Comparison of ENCODE assay signal across 9 cellular contexts in the genomic region with DNA sequence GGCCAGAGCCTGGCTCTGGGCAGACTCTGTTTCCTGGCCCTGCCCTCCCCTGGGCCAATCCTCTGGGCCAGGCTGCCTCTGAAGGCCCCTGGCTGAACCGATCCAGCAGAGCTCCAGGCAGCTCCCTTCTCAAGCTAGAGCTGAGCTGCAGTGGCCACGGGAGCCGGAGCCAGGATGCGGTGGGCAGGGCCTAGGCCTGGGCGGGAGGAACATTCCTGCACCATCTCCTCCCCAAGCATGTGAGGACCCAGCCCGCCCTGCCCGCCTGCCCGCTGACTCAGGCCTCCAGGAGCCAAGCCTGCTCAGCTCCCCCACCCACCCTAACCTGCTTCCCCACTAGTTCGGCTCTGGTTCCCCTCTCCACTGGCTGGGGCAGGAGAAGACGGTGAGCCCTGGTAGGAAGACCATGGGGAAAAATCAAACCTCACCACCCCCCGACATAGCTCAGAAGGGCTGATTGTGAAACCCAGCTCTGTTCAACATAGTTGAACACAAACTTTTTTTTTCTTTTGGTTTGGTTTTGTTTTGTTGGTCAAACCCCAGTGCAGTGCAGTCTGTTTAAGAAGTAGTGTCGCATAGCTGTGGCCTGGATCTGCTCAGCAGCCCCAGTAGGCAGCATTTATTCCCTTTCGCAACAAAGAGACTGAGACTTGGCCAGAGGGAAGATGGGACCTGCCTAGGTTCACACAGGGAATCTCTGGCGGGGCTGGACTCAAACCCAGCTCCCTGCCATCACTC. TPM values are rescaled to one million over a fixed set of nuclear protein-coding genes. Genes with fewer than 3 reads are reported as not detected.
DNase-seq lines count a peak whose midpoint lies in the region; ATAC-seq and TF ChIP-seq lines count a peak whose summit lies in the region.
"Had no signal": no experiment of that assay in that cellular context is flagged by ENCODE, and none has a peak within 500 bp of the region (broad histone marks: within the 10 kb centered on the region; RNA-seq: fewer than 3 reads in every experiment).

No MANE protein-coding gene starts in this region.

- H2AFZ ChIP-seq in H9 (ENCODE audit: low read length), result no peak overlapping the region

- no peak overlapping the region for H2BK120ac ChIP-seq in H9 (ENCODE audit: low read depth, low read length, poor library complexity, severe bottlenecking)

- 0 out of 2 replicates have a peak, but pooled peaks cover 2% of the 10 kb centered on the region for H3K4me1 ChIP-seq in H9 (ENCODE audit: insufficient read depth, low read length)

- intact Hi-C loops in MCF 10A (cut with micrococcal nuclease), result no loop called here

- H3K9ac ChIP-seq in H9 (ENCODE audit: extremely low read depth, insufficient read length, low read length), result no peak overlapping the region

- no peak overlapping the region for H3K56ac ChIP-seq in H9 (ENCODE audit: insufficient read length, low read depth, low read length)

- no peaks in the 10 kb centered on the region for H3K79me2 ChIP-seq in H9 (ENCODE audit: insufficient read depth, low read length)

- H2BK5ac ChIP-seq in H9 (ENCODE audit: insufficient read length, low read length), result no peak overlapping the region

- H3K23ac ChIP-seq in H9 (ENCODE audit: insufficient read length, low read depth, low read length), result no peak overlapping the region

- H3K36me3 Mint-ChIP-seq in H9 (ENCODE audit: insufficient read depth in 1 of 3, low read depth in 3 of 3), result peaks cover 17 to 32% (median 26%) of the 10 kb centered on the region in 3 experiments
- H3K36me3 Mint-ChIP-seq in MCF 10A (ENCODE audit: insufficient read depth, unreplicated experiment), result peaks cover 6% of the 10 kb centered on the region

- no peak overlapping the region for H3K14ac ChIP-seq in H9 (ENCODE audit: insufficient read depth, low read length)

- no peak for TF ChIP-seq CTCF in H9 (conservative IDR thresholded peaks at IDR 0.05)
- no peak for TF ChIP-seq CTCF in MCF 10A (IDR thresholded peaks at IDR 0.05; ENCODE audit: unreplicated experiment)

- H2BK15ac ChIP-seq in H9 (ENCODE audit: low read depth, low read length), result no peak overlapping the region

- WGBS in H9 (ENCODE audit: extremely low coverage, insufficient read length, low lambda C conversion rate), result no CpG with 5 or more reads among the region's 14 CpGs

- H3K27ac Mint-ChIP-seq in H9 (peak overlapping the region; percentile 58 to 91 (median 82); a peak in 4 of 7 replicates), MCF 10A (ENCODE audit: low read depth, unreplicated experiment) (peak overlapping the region; percentile 97)
- H3K27ac Mint-ChIP-seq: stimulated activated naive CD8-positive, alpha-beta T cell treated with anti-CD3 and anti-CD28 coated beads, Interleukin-15, Interleukin-2, amounts not matched to agents 100 ng/mL and 50 ng/mL, for 24 hours had no signal

- H3K18ac ChIP-seq in H9 (ENCODE audit: insufficient read length, low read depth, low read length), result no peak overlapping the region

- no peak overlapping the region for H3K4me2 ChIP-seq in H9 (ENCODE audit: insufficient read depth, insufficient read length, low read length)

- no peaks in the 10 kb centered on the region for H3K79me1 ChIP-seq in H9 (ENCODE audit: insufficient read depth, low read depth, low read length, poor library complexity, severe bottlenecking)

- no peak overlapping the region for H4K91ac ChIP-seq in H9 (ENCODE audit: insufficient read length, low read depth, low read length)

- no peak overlapping the region for H3K4ac ChIP-seq in H9 (ENCODE audit: low read depth, low read length)

- no peaks in the 10 kb centered on the region for H4K20me1 ChIP-seq in H9 (ENCODE audit: control insufficient read depth, insufficient read depth, insufficient read length)

- H3K23me2 ChIP-seq in H9 (ENCODE audit: insufficient read length, low read depth, low read length, poor library complexity, severe bottlenecking), result no peaks in the 10 kb centered on the region

- no peak for ATAC-seq in HG02973 (IDR thresholded peaks at IDR 0.05; ENCODE audit: unreplicated experiment)
- ATAC-seq in GM19023 (IDR thresholded peaks at IDR 0.05; ENCODE audit: unreplicated experiment), result no peak

- CTCF ChIA-PET in MCF 10A (lab: Yijun Ruan, JAX), result interaction anchor here (0.6 to 2.2 kb wide), 6 partner anchors 10 to 213 kb away, joined by 3 to 9 read pairs (median 4); a partner anchor contains a TSS

- no peaks in the 10 kb centered on the region for H3K9me3 Mint-ChIP-seq in H9
- peaks cover 7% of the 10 kb centered on the region for H3K9me3 Mint-ChIP-seq in MCF 10A (ENCODE audit: unreplicated experiment)
- H3K9me3 Mint-ChIP-seq: stimulated activated naive CD8-positive, alpha-beta T cell treated with anti-CD3 and anti-CD28 coated beads, Interleukin-15, Interleukin-2, amounts not matched to agents 100 ng/mL and 50 ng/mL, for 24 hours had no signal

- H3K9me3 ChIP-seq in H9 (ENCODE audit: control insufficient read depth, low read depth, low read length), result no peaks in the 10 kb centered on the region

- no peak overlapping the region for H3K27ac ChIP-seq in H9 (ENCODE audit: insufficient read length, low read depth, low read length)

- H3K27me3 Mint-ChIP-seq in H9 (ENCODE audit: low read depth) (no peaks in the 10 kb centered on the region), MCF 10A (ENCODE audit: insufficient read depth, unreplicated experiment) (no peaks in the 10 kb centered on the region)
- H3K27me3 Mint-ChIP-seq: stimulated activated naive CD8-positive, alpha-beta T cell treated with anti-CD3 and anti-CD28 coated beads, Interleukin-15, Interleukin-2, amounts not matched to agents 100 ng/mL and 50 ng/mL, for 24 hours had no signal

- no peak overlapping the region for H4K5ac ChIP-seq in H9 (ENCODE audit: insufficient read length, low read depth, low read length)

- H2BK12ac ChIP-seq in H9 (ENCODE audit: insufficient read length, low read depth, low read length), result no peak overlapping the region

- H2AK5ac ChIP-seq in H9 (ENCODE audit: insufficient read length, low read length), result no peak overlapping the region

- no peaks in the 10 kb centered on the region for H3K27me3 ChIP-seq in H9 (ENCODE audit: insufficient read depth, low read length)

- H3K4me1 Mint-ChIP-seq in H9, result peaks cover 0 to 8% of the 10 kb centered on the region in 2 experiments; a peak in 1 of 4 replicates
- peaks cover 47% of the 10 kb centered on the region for H3K4me1 Mint-ChIP-seq in MCF 10A (ENCODE audit: insufficient read depth, unreplicated experiment)

- H4K8ac ChIP-seq in H9 (replicated peaks; ENCODE audit: insufficient read length, low read depth, low read length), result no peak overlapping the region

- BruUV-seq in MCF 10A (replicated peaks; lab: Mats Ljungman, UMichigan), result TSS peak; percentile 68

- H3K4me3 Mint-ChIP-seq in H9 (no peak overlapping the region), MCF 10A (ENCODE audit: unreplicated experiment) (peak overlapping the region; percentile 40)
- H3K4me3 Mint-ChIP-seq: stimulated activated naive CD8-positive, alpha-beta T cell treated with anti-CD3 and anti-CD28 coated beads, Interleukin-15, Interleukin-2, amounts not matched to agents 100 ng/mL and 50 ng/mL, for 24 hours had no signal

- peak; percentile 76 for DNase-seq in H9
- peak; percentile 89 for DNase-seq in MCF 10A (ENCODE audit: unreplicated experiment)
- DNase-seq in islet precursor cell, result peak; percentile 96
- DNase-seq in smooth muscle cell of the brain vasculature (ENCODE audit: low read depth, low spot score), result peak; percentile 78
- DNase-seq in NCI-H2196 (lab: John Stamatoyannopoulos, UW; ENCODE audit: unreplicated experiment), result no peak
- DNase-seq in OCI-M1 (lab: John Stamatoyannopoulos, UW), result no peak

- no peak overlapping the region for H2BK20ac ChIP-seq in H9 (ENCODE audit: low read depth, low read length, poor library complexity, severe bottlenecking)

- no peak overlapping the region for H3T11ph ChIP-seq in H9 (ENCODE audit: low read length)

- POLR2A ChIA-PET in MCF 10A (lab: Yijun Ruan, JAX), result interaction anchor here (0.6 to 4.0 kb wide), 12 partner anchors 10 to 297 kb away, joined by 3 to 120 read pairs (median 11); a partner anchor contains a TSS

RNA-seq across cellular contexts. Expression of a gene that starts 13.5 kb away (rescaled TPM):
- 17.7 and 18.7 TPM in 2 replicates for total RNA-seq in H9 (2021)
- 14.3 and 15.2 TPM in 2 replicates for total RNA-seq in MCF 10A (2022)

RNA-seq across cellular contexts. Expression of a gene that starts 21.2 kb away (rescaled TPM):
- 97.9 and 106 TPM in 2 replicates for total RNA-seq in H9 (2021)
- 45.8 and 58.0 TPM in 2 replicates for total RNA-seq in MCF 10A (2022)

RNA-seq across cellular contexts. Expression of a gene that starts 35.7 kb away (rescaled TPM):
- total RNA-seq in H9 (2021) (29.8 and 32.7 TPM in 2 replicates), MCF 10A (2022) (23.9 and 28.9 TPM in 2 replicates)

RNA-seq across cellular contexts. Expression of a gene that starts 51.4 kb away (rescaled TPM):
- total RNA-seq in H9 (2021) (2.0 and 2.1 TPM in 2 replicates), MCF 10A (2022) (0.05 and 0.21 TPM in 2 replicates)

Comparison
In these comparisons a context has a peak if more than half of its experiments do, and no peak if none do; other contexts are left out.
1. DNase-seq: peak in H9 (single experiment), MCF 10A (single experiment), islet precursor cell (single experiment) and smooth muscle cell of the brain vasculature (single experiment); none in NCI-H2196 (single experiment) and OCI-M1 (single experiment).